ENCODE assay signal across 23 cellular contexts in the genomic region with DNA sequence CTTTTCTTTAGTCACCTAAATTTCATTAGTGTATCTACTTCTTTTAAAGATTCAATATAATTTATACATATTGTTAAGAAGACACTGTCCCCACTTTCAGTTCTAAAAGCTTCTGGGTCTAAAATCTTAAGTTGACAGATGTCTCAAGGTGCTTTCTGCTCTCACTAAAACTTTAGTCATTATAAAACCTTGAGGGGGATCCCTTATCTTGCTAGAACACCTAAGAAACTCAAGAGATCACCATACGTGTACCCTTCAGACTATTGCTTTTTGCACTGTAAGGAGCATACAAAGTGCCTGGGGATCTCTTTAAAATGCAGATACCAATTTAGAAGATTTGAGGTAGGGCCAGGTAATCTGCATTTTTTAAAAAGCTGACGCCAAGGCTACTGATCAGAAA. TPM values are rescaled to one million over a fixed set of nuclear protein-coding genes. Genes with fewer than 3 reads are reported as not detected.
A peak's percentile ranks its signal among the peaks of the same experiment; 100 is the strongest.
DNase-seq lines count a peak whose midpoint lies in the region; ATAC-seq, FAIRE-seq and TF ChIP-seq lines count a peak whose summit lies in the region.
"Had no signal": no experiment of that assay in that cellular context is flagged by ENCODE, and none has a peak within 500 bp of the region (broad histone marks: within the 10 kb centered on the region; RNA-seq: fewer than 3 reads in every experiment).

No MANE protein-coding gene starts in this region.

- TF ChIP-seq CTCF in lower leg skin (IDR thresholded peaks at IDR 0.05), result no peak

- H3K4me1 Mint-ChIP-seq in stimulated activated memory B cell treated with anti-CD40 and anti-IgM and Interleukin-4, amounts not matched to agents 10 μg/mL and 1 μg/mL and 100 μg/mL, for 72 hours, result peaks cover 39% of the 10 kb centered on the region

- intact Hi-C loops in lower leg skin (cut with DNase I; ENCODE audit: low total_unique reads), result no loop called here

- FAIRE-seq in GM12892 (lab: Jason Lieb, UNC), result peak; percentile 51
- FAIRE-seq: HTR-8/SVneo, RCC 7860 had no signal

- TF ChIP-seq POLR2A in GM12892 (IDR thresholded peaks at IDR 0.05; ENCODE audit: low read depth, low read length) (no peak), lower leg skin (IDR thresholded peaks at IDR 0.05) (no peak)

- no peaks in the 10 kb centered on the region for H3K9me3 Mint-ChIP-seq in stimulated activated memory B cell treated with anti-CD40 and anti-IgM and Interleukin-4, amounts not matched to agents 10 μg/mL and 1 μg/mL and 100 μg/mL, for 72 hours

- in situ Hi-C loops in ACHN (cut with HindIII; ENCODE audit: low pct_ligation_motif_present, low pct_unique_long_range_greater_than_20kb, low sequenced_read_pairs), result no loop called here

- no peak overlapping the region for H3K4me3 ChIP-seq in lower leg skin (ENCODE audit: low read depth, poor library complexity, severe bottlenecking)
- H3K4me3 ChIP-seq: SJSA1 had no signal

- H3K4me3 Mint-ChIP-seq in stimulated activated memory B cell treated with anti-CD40 and anti-IgM and Interleukin-4, amounts not matched to agents 10 μg/mL and 1 μg/mL and 100 μg/mL, for 72 hours, result no peak overlapping the region

- peaks cover 21% of the 10 kb centered on the region for H3K36me3 Mint-ChIP-seq in stimulated activated memory B cell treated with anti-CD40 and anti-IgM and Interleukin-4, amounts not matched to agents 10 μg/mL and 1 μg/mL and 100 μg/mL, for 72 hours

- ATAC-seq in HG02610 (IDR thresholded peaks at IDR 0.05; ENCODE audit: unreplicated experiment) (peak; percentile 57), HG03520 (IDR thresholded peaks at IDR 0.05; ENCODE audit: unreplicated experiment) (peak; percentile 43), esophagus mucosa (no peak)
- no peak for ATAC-seq in stimulated activated memory B cell treated with anti-CD40 and anti-IgM and Interleukin-4, amounts not matched to agents 10 μg/mL and 1 μg/mL and 100 μg/mL, for 72 hours

- 61 to 69% methylated on average over 2 of the region's 2 CpGs for WGBS in lower leg skin, 2 donors

- peak overlapping the region; percentile 32 for H3K27ac Mint-ChIP-seq in stimulated activated memory B cell treated with anti-CD40 and anti-IgM and Interleukin-4, amounts not matched to agents 10 μg/mL and 1 μg/mL and 100 μg/mL, for 72 hours

- DNase-seq in GM12892 (ENCODE audit: insufficient read length), result no peak
- no peak for DNase-seq in NCI-H2196 treated with DMSO at 0.1 percent for 48 hours (lab: John Stamatoyannopoulos, UW; ENCODE audit: unreplicated experiment)
- no peak for DNase-seq in lower leg skin (ENCODE audit: low spot score in 2 of 2)
- DNase-seq in ACHN, result no peak
- DNase-seq: C1 segment of cervical spinal cord, GDM1, KG1, NCI-H1092, NCI-H1436, NCI-H1930, NCI-H226, NCI-H510A treated with DMSO at 0.1 percent for 48 hours, NCI-H774, OCI-M1, T-helper 1 cell had no signal

- no peaks in the 10 kb centered on the region for H3K27me3 Mint-ChIP-seq in stimulated activated memory B cell treated with anti-CD40 and anti-IgM and Interleukin-4, amounts not matched to agents 10 μg/mL and 1 μg/mL and 100 μg/mL, for 72 hours

RNA-seq across cellular contexts. Expression of a gene that starts 30.1 kb away (rescaled TPM):
- 24.2 TPM for polyA plus RNA-seq in GM12892 (2012; ENCODE audit: missing spikeins)
- total RNA-seq in esophagus mucosa (2.4 TPM), lower leg skin (1 to 10 TPM; 2.6 to 5.8 (median 3.3) TPM)
- total RNA-seq: A673 had no signal

RNA-seq across cellular contexts. Expression of a gene that starts 37.4 kb away (rescaled TPM):
- polyA plus RNA-seq in GM12892 (2012; ENCODE audit: missing spikeins), result 14.0 TPM
- 46.0 TPM for total RNA-seq in esophagus mucosa
- 10 to 100 TPM in 2 of 4 donors, 1 to 10 TPM in 2; 4.1 to 15.5 (median 8.6) TPM for total RNA-seq in lower leg skin

Comparison
In these comparisons a context has a peak if more than half of its experiments do, and no peak if none do; other contexts are left out.
1. ATAC-seq: peak in HG02610 (single experiment) and HG03520 (single experiment); none in stimulated activated memory B cell treated with anti-CD40 and anti-IgM and Interleukin-4, amounts not matched to agents 10 μg/mL and 1 μg/mL and 100 μg/mL, for 72 hours (single experiment) and esophagus mucosa (single experiment).